ENCODE assay signal across 1 cellular context in genomic region chr1:3930696-3931309, GRCh38.
A peak's percentile ranks its signal among the peaks of the same experiment; 100 is the strongest.
TF ChIP-seq lines count a peak whose summit lies in the region.

No MANE protein-coding gene starts in this region.

TF ChIP-seq in HepG2, 621 proteins besides CTCF, POLR2A, EP300 and RAD21:
- TF ChIP-seq, protein P1, sequence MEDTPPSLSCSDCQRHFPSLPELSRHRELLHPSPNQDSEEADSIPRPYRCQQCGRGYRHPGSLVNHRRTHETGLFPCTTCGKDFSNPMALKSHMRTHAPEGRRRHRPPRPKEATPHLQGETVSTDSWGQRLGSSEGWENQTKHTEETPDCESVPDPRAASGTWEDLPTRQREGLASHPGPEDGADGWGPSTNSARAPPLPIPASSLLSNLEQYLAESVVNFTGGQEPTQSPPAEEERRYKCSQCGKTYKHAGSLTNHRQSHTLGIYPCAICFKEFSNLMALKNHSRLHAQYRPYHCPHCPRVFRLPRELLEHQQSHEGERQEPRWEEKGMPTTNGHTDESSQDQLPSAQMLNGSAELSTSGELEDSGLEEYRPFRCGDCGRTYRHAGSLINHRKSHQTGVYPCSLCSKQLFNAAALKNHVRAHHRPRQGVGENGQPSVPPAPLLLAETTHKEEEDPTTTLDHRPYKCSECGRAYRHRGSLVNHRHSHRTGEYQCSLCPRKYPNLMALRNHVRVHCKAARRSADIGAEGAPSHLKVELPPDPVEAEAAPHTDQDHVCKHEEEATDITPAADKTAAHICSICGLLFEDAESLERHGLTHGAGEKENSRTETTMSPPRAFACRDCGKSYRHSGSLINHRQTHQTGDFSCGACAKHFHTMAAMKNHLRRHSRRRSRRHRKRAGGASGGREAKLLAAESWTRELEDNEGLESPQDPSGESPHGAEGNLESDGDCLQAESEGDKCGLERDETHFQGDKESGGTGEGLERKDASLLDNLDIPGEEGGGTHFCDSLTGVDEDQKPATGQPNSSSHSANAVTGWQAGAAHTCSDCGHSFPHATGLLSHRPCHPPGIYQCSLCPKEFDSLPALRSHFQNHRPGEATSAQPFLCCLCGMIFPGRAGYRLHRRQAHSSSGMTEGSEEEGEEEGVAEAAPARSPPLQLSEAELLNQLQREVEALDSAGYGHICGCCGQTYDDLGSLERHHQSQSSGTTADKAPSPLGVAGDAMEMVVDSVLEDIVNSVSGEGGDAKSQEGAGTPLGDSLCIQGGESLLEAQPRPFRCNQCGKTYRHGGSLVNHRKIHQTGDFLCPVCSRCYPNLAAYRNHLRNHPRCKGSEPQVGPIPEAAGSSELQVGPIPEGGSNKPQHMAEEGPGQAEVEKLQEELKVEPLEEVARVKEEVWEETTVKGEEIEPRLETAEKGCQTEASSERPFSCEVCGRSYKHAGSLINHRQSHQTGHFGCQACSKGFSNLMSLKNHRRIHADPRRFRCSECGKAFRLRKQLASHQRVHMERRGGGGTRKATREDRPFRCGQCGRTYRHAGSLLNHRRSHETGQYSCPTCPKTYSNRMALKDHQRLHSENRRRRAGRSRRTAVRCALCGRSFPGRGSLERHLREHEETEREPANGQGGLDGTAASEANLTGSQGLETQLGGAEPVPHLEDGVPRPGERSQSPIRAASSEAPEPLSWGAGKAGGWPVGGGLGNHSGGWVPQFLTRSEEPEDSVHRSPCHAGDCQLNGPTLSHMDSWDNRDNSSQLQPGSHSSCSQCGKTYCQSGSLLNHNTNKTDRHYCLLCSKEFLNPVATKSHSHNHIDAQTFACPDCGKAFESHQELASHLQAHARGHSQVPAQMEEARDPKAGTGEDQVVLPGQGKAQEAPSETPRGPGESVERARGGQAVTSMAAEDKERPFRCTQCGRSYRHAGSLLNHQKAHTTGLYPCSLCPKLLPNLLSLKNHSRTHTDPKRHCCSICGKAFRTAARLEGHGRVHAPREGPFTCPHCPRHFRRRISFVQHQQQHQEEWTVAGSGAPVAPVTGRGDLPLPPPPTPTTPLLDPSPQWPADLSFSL (CRISPR knock-in tag; IDR thresholded peaks at IDR 0.05) = peak; percentile 12
- TF ChIP-seq WIZ (CRISPR knock-in tag; IDR thresholded peaks at IDR 0.05) = no peak
- TF ChIP-seq ZFY (CRISPR knock-in tag; IDR thresholded peaks at IDR 0.05) = no peak
